Comparison of ENCODE assay signal across 8 cellular contexts in the genomic region with DNA sequence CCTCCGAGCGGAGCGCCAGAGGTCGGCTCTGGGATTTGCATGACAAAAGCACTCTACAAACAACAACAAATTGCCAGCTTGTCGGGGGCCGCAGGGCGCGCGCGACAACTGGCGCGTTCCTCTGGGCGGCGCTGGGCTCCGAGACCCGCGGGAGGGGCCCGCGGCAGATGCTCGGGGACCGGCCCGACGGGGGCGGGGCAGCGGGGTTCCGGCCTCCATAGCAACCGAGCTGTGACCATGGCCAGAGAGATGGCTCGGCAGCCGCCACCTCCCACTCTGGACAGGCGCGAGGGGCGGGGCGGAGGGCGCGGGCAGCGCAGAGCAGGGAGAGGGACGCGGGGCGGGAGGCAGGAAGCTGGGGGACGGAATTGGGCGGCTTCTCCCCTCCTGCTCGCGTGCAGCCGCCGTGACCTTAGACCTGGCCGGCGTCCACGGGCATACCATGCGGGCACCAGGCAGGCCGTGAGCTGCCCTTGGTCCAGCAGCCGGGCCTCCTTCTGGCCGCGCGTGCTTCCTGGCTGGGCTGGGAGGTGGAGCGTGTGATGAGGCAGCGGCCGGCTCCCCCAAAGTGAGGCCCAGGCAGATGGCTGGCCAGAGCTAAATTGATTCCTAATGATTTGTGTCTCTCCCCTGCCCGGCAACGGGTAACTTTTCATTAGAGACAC.
A peak's percentile ranks its signal among the peaks of the same experiment; 100 is the strongest.
DNase-seq lines count a peak whose midpoint lies in the region; ATAC-seq, FAIRE-seq and TF ChIP-seq lines count a peak whose summit lies in the region.

No MANE protein-coding gene starts in this region.

- peaks cover 83% of the 10 kb centered on the region for H3K27me3 ChIP-seq in HUES6 (ENCODE audit: control insufficient read depth, insufficient read depth, low read length)

- no peaks in the 10 kb centered on the region for H3K36me3 ChIP-seq in HUES6 (ENCODE audit: control insufficient read depth, insufficient read depth, low read length)

- ATAC-seq in SK-N-SH treated with all-trans-retinoic acid at 6 μM for 48 hours = peak; percentile 91
- ATAC-seq in GM21526 (IDR thresholded peaks at IDR 0.05; ENCODE audit: low FRiP score, unreplicated experiment) = no peak
- ATAC-seq in GM21528 (IDR thresholded peaks at IDR 0.05; ENCODE audit: low FRiP score, unreplicated experiment) = no peak

- no peak for TF ChIP-seq CTCF in D721Med (IDR thresholded peaks at IDR 0.05; ENCODE audit: insufficient read depth, missing control alignments)
- no peak for TF ChIP-seq CTCF in fibroblast of villous mesenchyme (IDR thresholded peaks at IDR 0.05; ENCODE audit: insufficient read depth, low read depth, low read length)

- H3K9ac ChIP-seq in HUES6 (ENCODE audit: low read length) = no peak overlapping the region

- FAIRE-seq in D721Med (lab: Jason Lieb, UNC) = no peak

- no peak overlapping the region for H3K27ac ChIP-seq in HUES6 (ENCODE audit: low read depth, low read length)

- H3K4me1 ChIP-seq in HUES6 (ENCODE audit: control insufficient read depth, insufficient read depth, low read length) = peaks cover 30% of the 10 kb centered on the region

- DNase-seq in D721Med (ENCODE audit: insufficient read length, low spot score) (peak; percentile 100), fibroblast of villous mesenchyme (ENCODE audit: low read depth) (peak; percentile 69), myocyte (ENCODE audit: low read depth) (peak; percentile 98), NOMO-1 treated with DMSO at 0.1 percent for 48 hours (lab: John Stamatoyannopoulos, UW; ENCODE audit: unreplicated experiment) (no peak)

- H3K4me3 ChIP-seq in HUES6 (ENCODE audit: low read depth, low read length) (peak overlapping the region; percentile 59), fibroblast of villous mesenchyme (ENCODE audit: low read depth, low read length) (peak overlapping the region; percentile 38)

- H3K9me3 ChIP-seq in HUES6 (ENCODE audit: control insufficient read depth, insufficient read depth, low read depth, low read length) = peaks cover 13% of the 10 kb centered on the region

TF ChIP-seq in SK-N-SH treated with all-trans-retinoic acid at 6 μM for 48 hours, 23 proteins besides CTCF, POLR2A, EP300 and RAD21:
- peak; percentile 59; the same call in 1 of the 2 replicates for TF ChIP-seq TSHZ2 (CRISPR knock-in tag; IDR thresholded peaks at IDR 0.05)
- TF ChIP-seq CSRNP3 (CRISPR knock-in tag; IDR thresholded peaks at IDR 0.05) = no peak
- peak; percentile 65; the same call in 1 of the 2 replicates for TF ChIP-seq TCF4 (CRISPR knock-in tag; IDR thresholded peaks at IDR 0.05; ENCODE audit: borderline replicate concordance)
- TF ChIP-seq GLIS3 (CRISPR knock-in tag; IDR thresholded peaks at IDR 0.05) = no peak
